ENCODE assay signal across 8 cellular contexts in genomic region chr17:35588196-35588920, GRCh38. TPM values are rescaled to one million over a fixed set of nuclear protein-coding genes. Genes with fewer than 3 reads are reported as not detected.
DNase-seq lines count a peak whose midpoint lies in the region; TF ChIP-seq lines count a peak whose summit lies in the region.

No MANE protein-coding gene starts in this region.

- H3K27me3 Mint-ChIP-seq in activated T-cell treated with anti-CD3 and anti-CD28 coated beads, Interleukin-2, amount 50 U/mL, for 24 hours, result no peaks in the 10 kb centered on the region

- peak overlapping the region; percentile 84 for H3K4me2 ChIP-seq in skeletal muscle satellite cell (ENCODE audit: low read length)

- no peaks in the 10 kb centered on the region for H3K9me3 Mint-ChIP-seq in activated T-cell treated with anti-CD3 and anti-CD28 coated beads, Interleukin-2, amount 50 U/mL, for 24 hours

- no peaks in the 10 kb centered on the region for H3K27me3 ChIP-seq in skeletal muscle satellite cell (ENCODE audit: control insufficient read depth, insufficient read depth, low read length)

- peaks cover 19% of the 10 kb centered on the region for H3K4me1 ChIP-seq in skeletal muscle satellite cell (ENCODE audit: control insufficient read depth, insufficient read depth, low read length)

- no peaks in the 10 kb centered on the region for H3K9me3 ChIP-seq in skeletal muscle satellite cell (replicated peaks; ENCODE audit: low read length)

- H3K36me3 Mint-ChIP-seq in activated T-cell treated with anti-CD3 and anti-CD28 coated beads, Interleukin-2, amount 50 U/mL, for 24 hours (ENCODE audit: low read depth), result peaks cover 21% of the 10 kb centered on the region

- peak; percentile 37 for DNase-seq in activated T-cell treated with anti-CD3 and anti-CD28 coated beads, Interleukin-2, amount 50 U/mL, for 24 hours
- no peak for DNase-seq in activated T-cell treated with anti-CD3 and anti-CD28 coated beads, Interleukin-2, amount 50 U/mL, for 1 hour
- DNase-seq in SW480 (ENCODE audit: low spot score), result peak; percentile 35
- DNase-seq in fibroblast of the aortic adventitia (ENCODE audit: low read depth), result peak; percentile 47
- DNase-seq in RPMI8226, result no peak
- DNase-seq in NCI-H1048 (lab: John Stamatoyannopoulos, UW), result no peak
- no peak for DNase-seq in hepatic stellate cell (ENCODE audit: low spot score)

- TF ChIP-seq CTCF in fibroblast of the aortic adventitia (IDR thresholded peaks at IDR 0.05; ENCODE audit: insufficient read depth, low read length), result no peak

- H3K4me3 ChIP-seq in fibroblast of the aortic adventitia (ENCODE audit: low read depth, low read length) (peak overlapping the region; percentile 98), skeletal muscle satellite cell (ENCODE audit: low read length) (peak overlapping the region; percentile 99)

- no peaks in the 10 kb centered on the region for H3K36me3 ChIP-seq in skeletal muscle satellite cell (ENCODE audit: insufficient read depth, low read length)

- H3K4me3 Mint-ChIP-seq in activated T-cell treated with anti-CD3 and anti-CD28 coated beads, Interleukin-2, amount 50 U/mL, for 24 hours, result peak overlapping the region; percentile 98

- peak overlapping the region; percentile 97 for H3K9ac ChIP-seq in skeletal muscle satellite cell (ENCODE audit: low read depth, low read length)

- H3K4me1 Mint-ChIP-seq in activated T-cell treated with anti-CD3 and anti-CD28 coated beads, Interleukin-2, amount 50 U/mL, for 24 hours (ENCODE audit: low read depth), result peaks cover 34% of the 10 kb centered on the region

- peak overlapping the region; percentile 98 for H3K27ac Mint-ChIP-seq in activated T-cell treated with anti-CD3 and anti-CD28 coated beads, Interleukin-2, amount 50 U/mL, for 24 hours

RNA-seq across cellular contexts. Expression of gene AP2B1, which starts 1.2 kb away (rescaled TPM):
- 101 and 118 TPM in 2 replicates for total RNA-seq in fibroblast of the aortic adventitia (ENCODE audit: low replicate concordance)
- total RNA-seq in skeletal muscle satellite cell (2012; rRNA removed), result 74.5 and 75.4 TPM in 2 replicates

RNA-seq across cellular contexts. Expression of gene PEX12, which starts 10.0 kb away (rescaled TPM):
- 6.1 and 8.8 TPM in 2 replicates for total RNA-seq in fibroblast of the aortic adventitia (ENCODE audit: low replicate concordance)
- total RNA-seq in skeletal muscle satellite cell (2012; rRNA removed), result 7.1 and 9.2 TPM in 2 replicates

RNA-seq across cellular contexts. Expression of gene SLFN14, which starts 27.7 kb away (rescaled TPM):
- total RNA-seq in fibroblast of the aortic adventitia (ENCODE audit: low replicate concordance), result not detected in 2 replicates
- total RNA-seq in skeletal muscle satellite cell (2012; rRNA removed), result not detected in 2 replicates

RNA-seq across cellular contexts. Expression of gene SLFN12L, which starts 50.9 kb away (rescaled TPM):
- 0.18 TPM in 1 of 2 replicates, not detected in the other for total RNA-seq in fibroblast of the aortic adventitia (ENCODE audit: low replicate concordance)
- 0.25 TPM in 1 of 2 replicates, not detected in the other for total RNA-seq in skeletal muscle satellite cell (2012; rRNA removed)

Comparison
In these comparisons a context has a peak if more than half of its experiments do, and no peak if none do; other contexts are left out.
1. DNase-seq: peak in activated T-cell treated with anti-CD3 and anti-CD28 coated beads, Interleukin-2, amount 50 U/mL, for 24 hours (single experiment), SW480 (single experiment) and fibroblast of the aortic adventitia (single experiment); none in activated T-cell treated with anti-CD3 and anti-CD28 coated beads, Interleukin-2, amount 50 U/mL, for 1 hour (single experiment), RPMI8226 (single experiment), NCI-H1048 (single experiment) and hepatic stellate cell (single experiment).